10 cellular contexts compared by ENCODE assay signal in the genomic region with DNA sequence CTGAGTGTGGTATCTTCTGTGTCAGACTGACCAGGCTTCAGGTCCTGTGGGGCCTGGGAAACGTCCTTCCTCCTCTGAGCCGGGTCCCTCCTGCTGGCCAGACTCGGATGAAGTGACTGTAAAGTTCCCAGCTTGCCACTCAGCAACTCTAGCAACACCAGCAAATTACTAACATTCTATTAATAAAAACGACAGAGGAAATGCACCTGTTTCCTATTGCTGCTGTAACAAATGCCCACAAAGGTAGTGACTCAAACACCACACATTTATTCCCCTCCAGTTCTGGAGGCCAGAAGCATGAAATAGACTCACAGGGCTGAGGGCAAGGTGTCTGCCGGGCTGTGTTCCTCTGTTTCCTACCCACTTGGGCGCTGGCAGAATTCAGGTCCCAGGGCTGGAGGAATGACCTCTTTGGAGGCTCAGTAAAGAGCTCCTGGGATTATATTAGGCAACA. TPM values are rescaled to one million over a fixed set of nuclear protein-coding genes. Genes with fewer than 3 reads are reported as not detected.
DNase-seq lines count a peak whose midpoint lies in the region; ATAC-seq and TF ChIP-seq lines count a peak whose summit lies in the region.
"Had no signal": no experiment of that assay in that cellular context is flagged by ENCODE, and none has a peak within 500 bp of the region (broad histone marks: within the 10 kb centered on the region; RNA-seq: fewer than 3 reads in every experiment).

No MANE protein-coding gene starts in this region.

- H3K27me3 ChIP-seq in muscle layer of colon (ENCODE audit: control insufficient read depth in 1 of 2, insufficient read depth in 2 of 2, low read length in 2 of 2): no peaks in the 10 kb centered on the region

- H3K4me3 ChIP-seq in muscle layer of colon (ENCODE audit: low read depth in 1 of 2, low read length in 2 of 2): no peak overlapping the region
- H3K4me3 ChIP-seq: heart right ventricle had no signal

- no peaks in the 10 kb centered on the region for H3K9me3 Mint-ChIP-seq in type B pancreatic cell

- H3K27me3 Mint-ChIP-seq in type B pancreatic cell: peaks cover 10% of the 10 kb centered on the region

- peak overlapping the region; percentile 19 for H3K27ac ChIP-seq in muscle layer of colon (ENCODE audit: low read depth, low read length)

- H3K4me1 Mint-ChIP-seq in type B pancreatic cell (ENCODE audit: unreplicated experiment): peaks cover 29% of the 10 kb centered on the region

- no peak for TF ChIP-seq CTCF in type B pancreatic cell (conservative IDR thresholded peaks at IDR 0.05)

- no peaks in the 10 kb centered on the region for H3K36me3 Mint-ChIP-seq in type B pancreatic cell

- no peak overlapping the region for H3K4me3 Mint-ChIP-seq in type B pancreatic cell

- no peaks in the 10 kb centered on the region for H3K36me3 ChIP-seq in muscle layer of colon (ENCODE audit: insufficient read depth, low read length)
- H3K36me3 ChIP-seq: heart right ventricle had no signal

- H3K4me1 ChIP-seq in muscle layer of colon (ENCODE audit: insufficient read depth, low read length): peaks cover 27% of the 10 kb centered on the region

- no peak overlapping the region for H3K9ac ChIP-seq in muscle layer of colon (ENCODE audit: low read length)

- H3K9me3 ChIP-seq in muscle layer of colon (ENCODE audit: low read length): no peaks in the 10 kb centered on the region
- H3K9me3 ChIP-seq: heart right ventricle had no signal

- H3K27ac Mint-ChIP-seq in type B pancreatic cell: no peak overlapping the region

- ATAC-seq in GM18520 (IDR thresholded peaks at IDR 0.05; ENCODE audit: unreplicated experiment): peak; percentile 29
- peak; percentile 34 for ATAC-seq in GM21825 (IDR thresholded peaks at IDR 0.05; ENCODE audit: unreplicated experiment)
- no peak for ATAC-seq in GM18873 (IDR thresholded peaks at IDR 0.05; ENCODE audit: low FRiP score, unreplicated experiment)
- ATAC-seq in esophagus mucosa: no peak

- DNase-seq in NOMO-1 (lab: John Stamatoyannopoulos, UW; ENCODE audit: unreplicated experiment in 2 of 2): peak; percentile 56 to 75
- no peak for DNase-seq in type B pancreatic cell (ENCODE audit: extremely low spot score, unreplicated experiment)
- no peak for DNase-seq in GM19240 (ENCODE audit: insufficient read length, low spot score)
- DNase-seq: heart right ventricle had no signal

RNA-seq across cellular contexts. Expression of a gene that starts 48.8 kb away (rescaled TPM):
- total RNA-seq in type B pancreatic cell (ENCODE audit: low replicate concordance) (0.07 TPM in 2 replicates), esophagus mucosa (not detected)
- total RNA-seq: heart right ventricle, NCI-H460 had no signal

Comparison
In these comparisons a context has a peak if more than half of its experiments do, and no peak if none do; other contexts are left out.
1. ATAC-seq: peak in GM18520 (single experiment) and GM21825 (single experiment); none in GM18873 (single experiment) and esophagus mucosa (single experiment).
2. DNase-seq: peak in NOMO-1 (2 of 2); none in type B pancreatic cell (single experiment) and GM19240 (single experiment).